In genomic region chr2:191220671-191221070, GRCh38 we compare ENCODE assay signal across 1 cellular context.
A peak's percentile ranks its signal among the peaks of the same experiment; 100 is the strongest.
TF ChIP-seq lines count a peak whose summit lies in the region.

No MANE protein-coding gene starts in this region.

TF ChIP-seq in GM12878, 131 proteins besides CTCF, POLR2A, EP300 and RAD21 (continued from another document):
- TF ChIP-seq BCL3 (IDR thresholded peaks at IDR 0.05; ENCODE audit: borderline replicate concordance, insufficient read depth, low read depth, low read length, poor library complexity, severe bottlenecking): no peak
- no peak for TF ChIP-seq TBL1XR1 (IDR thresholded peaks at IDR 0.05; ENCODE audit: low read depth, low read length)
- TF ChIP-seq ZBTB4 (CRISPR knock-in tag; IDR thresholded peaks at IDR 0.05): no peak
- TF ChIP-seq WRNIP1 (IDR thresholded peaks at IDR 0.05; ENCODE audit: borderline replicate concordance, low read depth, low read length): no peak
- no peak for TF ChIP-seq ZBTB33 (IDR thresholded peaks at IDR 0.05)
- no peak for TF ChIP-seq TCF7 (IDR thresholded peaks at IDR 0.05; ENCODE audit: borderline replicate concordance)
- peak; percentile 34 for TF ChIP-seq CUX1 (IDR thresholded peaks at IDR 0.05; ENCODE audit: insufficient replicate concordance, low read depth, low read length)
- TF ChIP-seq SREBF2 (IDR thresholded peaks at IDR 0.05; ENCODE audit: low read length): no peak
- TF ChIP-seq NKRF (conservative IDR thresholded peaks at IDR 0.05): no peak
- TF ChIP-seq BCLAF1 (IDR thresholded peaks at IDR 0.05): no peak
